Comparison of ENCODE assay signal across 8 cellular contexts in the genomic region with DNA sequence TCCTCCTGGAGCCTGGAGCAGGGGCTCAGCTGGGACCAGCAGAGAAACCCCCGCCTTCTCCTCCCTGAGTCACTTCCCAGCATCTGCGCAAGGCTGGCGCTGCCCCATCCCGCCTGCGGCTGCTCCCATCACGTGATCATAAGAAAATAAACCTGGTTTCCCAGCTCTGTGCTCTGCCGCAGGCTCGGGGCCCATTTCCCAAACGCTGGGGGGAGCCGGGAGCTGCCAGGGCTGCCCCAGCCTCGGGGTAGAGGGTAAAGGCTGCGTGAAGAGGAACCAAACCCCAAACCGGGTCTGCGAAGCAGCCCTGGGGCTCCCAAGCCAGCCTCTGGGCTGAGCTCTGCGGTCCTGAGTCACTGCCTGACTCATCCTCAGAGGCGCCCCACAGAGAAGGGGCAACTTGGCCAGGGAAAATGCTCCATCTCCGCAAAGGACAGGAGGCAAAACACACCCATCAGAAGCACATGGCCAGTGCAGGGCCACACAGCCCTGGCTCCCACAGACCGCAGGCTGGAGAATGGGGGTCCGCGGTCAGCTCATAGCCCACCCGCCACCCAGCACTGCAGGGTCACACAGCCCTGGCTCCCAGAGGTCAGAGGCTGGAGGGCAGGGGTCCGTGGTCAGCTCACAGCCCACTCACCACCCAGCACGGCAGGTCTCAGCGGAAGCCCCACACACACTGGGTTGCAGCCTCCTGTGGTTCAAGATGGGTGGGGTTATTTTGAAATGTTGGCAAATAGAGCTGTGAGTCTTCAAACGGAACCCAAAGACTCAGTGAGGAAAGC.
DNase-seq lines count a peak whose midpoint lies in the region; ATAC-seq and TF ChIP-seq lines count a peak whose summit lies in the region.

No MANE protein-coding gene starts in this region.

- DNase-seq in GM10248 (ENCODE audit: extremely low spot score) (peak; percentile 61), NOMO-1 treated with DMSO at 0.1 percent for 48 hours (lab: John Stamatoyannopoulos, UW; ENCODE audit: unreplicated experiment) (peak; percentile 95), endodermal cell (peak; percentile 93), OCI-M1 (lab: John Stamatoyannopoulos, UW) (no peak)
- peak; percentile 64 for DNase-seq in activated CD8-positive, alpha-beta memory T cell treated with anti-CD3 and anti-CD28 coated beads, Interleukin-2, amount 50 U/mL, for 24 hours (ENCODE audit: extremely low read depth)
- DNase-seq in stimulated activated CD8-positive, alpha-beta memory T cell treated with anti-CD3 and anti-CD28 coated beads, Interleukin-15, amount 100 ng/mL, for 1 hour (ENCODE audit: low read depth): peak; percentile 39

- POLR2A ChIA-PET in GM10248 (lab: Yijun Ruan, JAX): no interaction called here

- no peaks in the 10 kb centered on the region for H3K36me3 ChIP-seq in endodermal cell (ENCODE audit: control insufficient read depth, insufficient read depth, low read length)
- H3K36me3 ChIP-seq in mesodermal cell (ENCODE audit: control insufficient read depth, insufficient read depth, low read length): peaks cover 54% of the 10 kb centered on the region

- peak overlapping the region; percentile 50 for H3K9ac ChIP-seq in endodermal cell (ENCODE audit: extremely low read depth, low read length, poor library complexity, severe bottlenecking)

- H3K27ac Mint-ChIP-seq in endodermal cell: peak overlapping the region; percentile 88

- H3K9me3 ChIP-seq in endodermal cell (ENCODE audit: control insufficient read depth, low read length) (no peaks in the 10 kb centered on the region), mesodermal cell (ENCODE audit: control insufficient read depth, low read length) (no peaks in the 10 kb centered on the region)

- no peaks in the 10 kb centered on the region for H3K27me3 ChIP-seq in endodermal cell (ENCODE audit: control insufficient read depth, insufficient read depth, low read length, poor library complexity, severe bottlenecking)

- peak; percentile 38 for ATAC-seq in HG03060 (IDR thresholded peaks at IDR 0.05; ENCODE audit: low read depth, unreplicated experiment)

- H3K27me3 Mint-ChIP-seq in endodermal cell (ENCODE audit: insufficient read depth): no peaks in the 10 kb centered on the region

- peak overlapping the region; percentile 96 for H3K27ac ChIP-seq in endodermal cell (ENCODE audit: low read depth, low read length)
- H3K27ac ChIP-seq in mesodermal cell (ENCODE audit: low read depth, low read length, severe bottlenecking): peak overlapping the region; percentile 98

- H3K36me3 Mint-ChIP-seq in endodermal cell (ENCODE audit: low read depth): no peaks in the 10 kb centered on the region

- H3K4me1 ChIP-seq in endodermal cell (ENCODE audit: control insufficient read depth, insufficient read depth, low read length) (peaks cover 9% of the 10 kb centered on the region), mesodermal cell (ENCODE audit: control insufficient read depth, insufficient read depth, low read length, poor library complexity, severe bottlenecking) (peaks cover 54% of the 10 kb centered on the region)

- H3K4me3 Mint-ChIP-seq in endodermal cell: peak overlapping the region; percentile 43

- 13 to 35% methylated on average over 5 to 25 of the region's 25 CpGs for WGBS in endodermal cell (ENCODE audit: insufficient coverage in 1 of 2, insufficient read length in 1 of 2), 2 experiments
- WGBS in mesodermal cell (ENCODE audit: insufficient coverage in 2 of 2), 2 experiments: 16 to 24% methylated on average over 20 to 23 of the region's 25 CpGs

- H3K4me3 ChIP-seq in endodermal cell (ENCODE audit: low read length) (no peak overlapping the region), mesodermal cell (ENCODE audit: extremely low read depth, insufficient read depth, low read length, poor library complexity, severe bottlenecking) (no peak overlapping the region)

- no peak for TF ChIP-seq CTCF in GM10248 (IDR thresholded peaks at IDR 0.05; ENCODE audit: control extremely low read depth, extremely low read depth, low read depth, missing control alignments)
- TF ChIP-seq CTCF in endodermal cell (conservative IDR thresholded peaks at IDR 0.05): no peak

- CTCF ChIA-PET in GM10248 (lab: Yijun Ruan, JAX): interaction anchor here (0.9 to 2.6 kb wide), 2 partner anchors 29 to 44 kb away, joined by 3 to 12 read pairs; no protein-coding TSS in a partner anchor

- peaks cover 2% of the 10 kb centered on the region for H3K9me3 Mint-ChIP-seq in endodermal cell

- H3K4me1 Mint-ChIP-seq in endodermal cell: peaks cover 14% of the 10 kb centered on the region
